ENCODE assay signal across 1 cellular context in the genomic region with DNA sequence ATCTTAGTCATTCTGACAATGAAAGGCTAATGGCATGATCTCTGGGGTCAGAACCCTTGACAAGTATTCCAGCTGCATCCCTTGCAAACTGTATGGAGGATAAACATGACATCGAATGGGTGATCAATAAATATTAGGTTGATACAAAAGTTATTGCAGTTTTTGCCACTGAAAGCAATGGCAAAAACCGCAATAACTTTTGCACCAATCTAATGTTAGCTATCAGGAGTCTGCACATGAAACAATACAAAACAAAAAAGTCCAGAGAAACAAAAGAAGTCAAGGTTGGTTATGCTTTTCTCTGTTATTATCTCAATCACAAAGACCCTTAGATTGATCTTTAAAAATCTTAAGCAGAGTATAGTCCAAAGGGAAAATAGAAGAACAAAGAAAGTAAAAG.
TF ChIP-seq lines count a peak whose summit lies in the region.

No MANE protein-coding gene starts in this region.

TF ChIP-seq in GM12878, 131 proteins besides CTCF, POLR2A, EP300 and RAD21 (continued from another document):
- TF ChIP-seq, protein P1, sequence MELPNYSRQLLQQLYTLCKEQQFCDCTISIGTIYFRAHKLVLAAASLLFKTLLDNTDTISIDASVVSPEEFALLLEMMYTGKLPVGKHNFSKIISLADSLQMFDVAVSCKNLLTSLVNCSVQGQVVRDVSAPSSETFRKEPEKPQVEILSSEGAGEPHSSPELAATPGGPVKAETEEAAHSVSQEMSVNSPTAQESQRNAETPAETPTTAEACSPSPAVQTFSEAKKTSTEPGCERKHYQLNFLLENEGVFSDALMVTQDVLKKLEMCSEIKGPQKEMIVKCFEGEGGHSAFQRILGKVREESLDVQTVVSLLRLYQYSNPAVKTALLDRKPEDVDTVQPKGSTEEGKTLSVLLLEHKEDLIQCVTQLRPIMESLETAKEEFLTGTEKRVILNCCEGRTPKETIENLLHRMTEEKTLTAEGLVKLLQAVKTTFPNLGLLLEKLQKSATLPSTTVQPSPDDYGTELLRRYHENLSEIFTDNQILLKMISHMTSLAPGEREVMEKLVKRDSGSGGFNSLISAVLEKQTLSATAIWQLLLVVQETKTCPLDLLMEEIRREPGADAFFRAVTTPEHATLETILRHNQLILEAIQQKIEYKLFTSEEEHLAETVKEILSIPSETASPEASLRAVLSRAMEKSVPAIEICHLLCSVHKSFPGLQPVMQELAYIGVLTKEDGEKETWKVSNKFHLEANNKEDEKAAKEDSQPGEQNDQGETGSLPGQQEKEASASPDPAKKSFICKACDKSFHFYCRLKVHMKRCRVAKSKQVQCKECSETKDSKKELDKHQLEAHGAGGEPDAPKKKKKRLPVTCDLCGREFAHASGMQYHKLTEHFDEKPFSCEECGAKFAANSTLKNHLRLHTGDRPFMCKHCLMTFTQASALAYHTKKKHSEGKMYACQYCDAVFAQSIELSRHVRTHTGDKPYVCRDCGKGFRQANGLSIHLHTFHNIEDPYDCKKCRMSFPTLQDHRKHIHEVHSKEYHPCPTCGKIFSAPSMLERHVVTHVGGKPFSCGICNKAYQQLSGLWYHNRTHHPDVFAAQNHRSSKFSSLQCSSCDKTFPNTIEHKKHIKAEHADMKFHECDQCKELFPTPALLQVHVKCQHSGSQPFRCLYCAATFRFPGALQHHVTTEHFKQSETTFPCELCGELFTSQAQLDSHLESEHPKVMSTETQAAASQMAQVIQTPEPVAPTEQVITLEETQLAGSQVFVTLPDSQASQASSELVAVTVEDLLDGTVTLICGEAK (IDR thresholded peaks at IDR 0.05; ENCODE audit: borderline replicate concordance): peak; percentile 41; the same call in 1 of the 2 replicates
